In the genomic region with DNA sequence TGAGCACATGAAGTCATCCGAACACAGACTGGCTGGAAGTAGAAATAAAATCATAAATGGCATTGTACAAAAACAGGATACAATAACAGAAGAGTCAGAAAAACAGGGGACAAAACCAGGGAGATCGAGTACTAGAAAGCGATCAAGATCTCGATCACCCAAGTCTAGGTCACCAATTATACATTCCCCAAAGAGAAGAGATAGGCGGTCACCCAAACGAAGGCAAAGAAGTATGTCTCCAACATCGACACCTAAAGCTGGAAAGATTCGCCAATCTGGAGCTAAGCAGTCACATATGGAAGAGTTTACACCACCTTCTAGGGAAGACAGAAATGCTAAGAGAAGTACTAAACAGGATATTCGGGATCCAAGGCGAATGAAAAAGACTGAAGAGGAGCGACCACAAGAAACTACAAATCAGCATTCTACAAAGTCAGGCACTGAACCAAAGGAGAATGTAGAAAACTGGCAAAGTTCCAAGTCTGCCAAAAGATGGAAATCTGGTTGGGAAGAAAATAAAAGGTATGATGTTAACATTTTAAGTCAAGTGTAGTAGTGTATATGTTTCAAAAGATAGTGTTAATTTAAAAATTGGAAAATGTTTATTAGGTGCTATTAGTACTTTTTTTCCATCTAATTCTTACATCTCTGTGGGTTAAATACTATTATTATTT, we compare ENCODE assay signal across 18 cellular contexts. TPM values are rescaled to one million over a fixed set of nuclear protein-coding genes. Genes with fewer than 3 reads are reported as not detected.
DNase-seq lines count a peak whose midpoint lies in the region; ATAC-seq, FAIRE-seq and TF ChIP-seq lines count a peak whose summit lies in the region.
"Had no signal": no experiment of that assay in that cellular context is flagged by ENCODE, and none has a peak within 500 bp of the region (broad histone marks: within the 10 kb centered on the region; RNA-seq: fewer than 3 reads in every experiment).

No MANE protein-coding gene starts in this region.

- no peak for TF ChIP-seq RAD21 in K562 (CRISPR knock-in tag; conservative IDR thresholded peaks at IDR 0.05 in 1 of 2, IDR thresholded peaks at IDR 0.05 in 1 of 2)

- peaks cover 61% of the 10 kb centered on the region in 2 donors for H3K4me1 Mint-ChIP-seq in natural killer cell
- H3K4me1 Mint-ChIP-seq in natural killer cell treated with Interleukin-12 subunit alpha and Interleukin-12 subunit beta and Interleukin-15 and Interleukin-18, amount 100 ng/mL, for 72 hours (ENCODE audit: low read depth in 2 of 2): peaks cover 48 to 62% of the 10 kb centered on the region in 2 donors

- 91% methylated on average over 11 of the region's 11 CpGs for WGBS in K562 (ENCODE audit: insufficient coverage, low coverage, missing lambda C conversion rate)

- no peak for FAIRE-seq in K562 (lab: Jason Lieb, UNC)
- FAIRE-seq: bronchial epithelial cell had no signal

- peaks cover 99% of the 10 kb centered on the region for H3K79me2 ChIP-seq in K562 (ENCODE audit: control insufficient read depth, insufficient read depth, low read length)

- H3K27me3 Mint-ChIP-seq in natural killer cell (ENCODE audit: low read depth in 2 of 2): no peaks in the 10 kb centered on the region
- H3K27me3 Mint-ChIP-seq in natural killer cell treated with Interleukin-12 subunit alpha and Interleukin-12 subunit beta and Interleukin-15 and Interleukin-18, amount 100 ng/mL, for 72 hours: no peaks in the 10 kb centered on the region
- H3K27me3 Mint-ChIP-seq: activated naive CD4-positive, alpha-beta T cell treated with anti-CD3 and anti-CD28 coated beads, Interleukin-2, amount 10 ng/mL, durations not matched to agents 7 days and 5 days had no signal

- in situ Hi-C loops in K562 (cut with MboI): no loop called here

- no peak overlapping the region for H3K9ac ChIP-seq in K562 (ENCODE audit: insufficient read depth in 1 of 2, low read depth in 2 of 2, low read length in 2 of 2)
- H3K9ac ChIP-seq: BLaER1 treated with 17β-estradiol and CSF1 and Interleukin-3, amounts not matched to agents 10 nM and 100 nM; parathyroid adenoma had no signal

- H3K27ac Mint-ChIP-seq in natural killer cell: peak overlapping the region; percentile 76 to 83
- no peak overlapping the region for H3K27ac Mint-ChIP-seq in natural killer cell treated with Interleukin-12 subunit alpha and Interleukin-12 subunit beta and Interleukin-15 and Interleukin-18, amount 100 ng/mL, for 72 hours
- H3K27ac Mint-ChIP-seq: activated naive CD4-positive, alpha-beta T cell treated with anti-CD3 and anti-CD28 coated beads, Interleukin-2, amount 10 ng/mL, durations not matched to agents 7 days and 5 days had no signal

- H4K20me1 ChIP-seq in K562 (replicated peaks; ENCODE audit: control insufficient read depth, insufficient read depth, low read length): peaks cover 12% of the 10 kb centered on the region

- H3K9me3 Mint-ChIP-seq in natural killer cell: no peaks in the 10 kb centered on the region
- H3K9me3 Mint-ChIP-seq in natural killer cell treated with Interleukin-12 subunit alpha and Interleukin-12 subunit beta and Interleukin-15 and Interleukin-18, amount 100 ng/mL, for 72 hours: no peaks in the 10 kb centered on the region
- H3K9me3 Mint-ChIP-seq: activated naive CD4-positive, alpha-beta T cell treated with anti-CD3 and anti-CD28 coated beads, Interleukin-2, amount 10 ng/mL, durations not matched to agents 7 days and 5 days had no signal

- H3K9me3 ChIP-seq in HEK293 (ENCODE audit: control insufficient read depth, insufficient read depth, low read depth, low read length) (no peaks in the 10 kb centered on the region), K562 (replicated peaks; ENCODE audit: control insufficient read depth, insufficient read depth, low read depth, low read length) (0 out of 2 replicates have a peak, but pooled peaks cover 3% of the 10 kb centered on the region)
- H3K9me3 ChIP-seq: esophagus squamous epithelium had no signal

- DNase-seq in natural killer cell: no peak
- no peak for DNase-seq in natural killer cell treated with Interleukin-12 subunit alpha and Interleukin-12 subunit beta and Interleukin-15 and Interleukin-18, amount 100 ng/mL, for 72 hours (ENCODE audit: low spot score)
- DNase-seq in K562 (ENCODE audit: extremely low read depth in 1 of 4, low spot score in 3 of 4): no peak
- DNase-seq in pons (ENCODE audit: low spot score): no peak
- DNase-seq in HuH-7 (ENCODE audit: low spot score): no peak
- no peak for DNase-seq in stimulated activated CD4-positive, alpha-beta T cell treated with anti-CD3 and anti-CD28 coated beads, Interleukin-2, amount 100 ng/mL, for 24 hours
- DNase-seq: activated naive CD4-positive, alpha-beta T cell treated with anti-CD3 and anti-CD28 coated beads, Interleukin-2, amount 10 ng/mL, durations not matched to agents 7 days and 5 days; DMS79 treated with DMSO at 0.1 percent for 48 hours; dorsolateral prefrontal cortex; esophagus squamous epithelium; NCI-H1436; stimulated activated CD4-positive, alpha-beta T cell treated with anti-CD3 and anti-CD28 coated beads, Interleukin-4, amount 100 ng/mL, for 4 hours; stimulated activated CD8-positive, alpha-beta memory T cell treated with anti-CD3 and anti-CD28 coated beads, Interleukin-4, amount 100 ng/mL, for 48 hours had no signal

- H3K36me3 Mint-ChIP-seq in natural killer cell: peaks cover 32% of the 10 kb centered on the region
- H3K36me3 Mint-ChIP-seq in natural killer cell treated with Interleukin-12 subunit alpha and Interleukin-12 subunit beta and Interleukin-15 and Interleukin-18, amount 100 ng/mL, for 72 hours: peaks cover 45% of the 10 kb centered on the region

- H3K27me3 ChIP-seq in K562 (ENCODE audit: control insufficient read depth in 2 of 2, insufficient read depth in 2 of 2, low read length in 2 of 2): no peaks in the 10 kb centered on the region
- H3K27me3 ChIP-seq: BLaER1 treated with 17β-estradiol and CSF1 and Interleukin-3, amounts not matched to agents 10 nM and 100 nM; dorsolateral prefrontal cortex; esophagus squamous epithelium had no signal

- no peak overlapping the region for H3K4me2 ChIP-seq in K562 (ENCODE audit: insufficient read depth, low read length)
- H3K4me2 ChIP-seq: BLaER1 treated with 17β-estradiol and CSF1 and Interleukin-3, amounts not matched to agents 10 nM and 100 nM had no signal

- no peak overlapping the region for H3K27ac ChIP-seq in HEK293 (ENCODE audit: extremely low read depth, low read depth, low read length)
- H3K27ac ChIP-seq in K562 (ENCODE audit: extremely low read depth, low read depth, low read length): no peak overlapping the region
- H3K27ac ChIP-seq: BLaER1 treated with 17β-estradiol and CSF1 and Interleukin-3, amounts not matched to agents 10 nM and 100 nM; dorsolateral prefrontal cortex; esophagus squamous epithelium; parathyroid adenoma had no signal

- ATAC-seq in natural killer cell: no peak
- no peak for ATAC-seq in natural killer cell treated with Interleukin-12 subunit alpha and Interleukin-12 subunit beta and Interleukin-15 and Interleukin-18, amount 100 ng/mL, for 72 hours
- ATAC-seq in K562: no peak
- ATAC-seq: HCT116 had no signal

- H3K36me3 ChIP-seq in HEK293 (ENCODE audit: control insufficient read depth in 2 of 2, insufficient read depth in 1 of 2, low read length in 2 of 2) (peaks cover 7 to 85% of the 10 kb centered on the region in 2 experiments), K562 (ENCODE audit: control insufficient read depth, insufficient read depth, low read length) (peaks cover 98% of the 10 kb centered on the region)

- H3K4me1 ChIP-seq in HEK293 (ENCODE audit: control insufficient read depth, insufficient read depth, low read length) (peaks cover 3% of the 10 kb centered on the region; the same call in 1 of the 2 replicates), K562 (replicated peaks in 1 of 2; ENCODE audit: control insufficient read depth in 2 of 2, insufficient read depth in 2 of 2, low read length in 2 of 2) (peaks cover 0 to 6% of the 10 kb centered on the region in 2 experiments; a peak in 2 of 5 replicates)

- peak; percentile 70 for TF ChIP-seq POLR2A in K562 (conservative IDR thresholded peaks at IDR 0.05)

- POLR2A ChIA-PET in HEK293 (lab: Yijun Ruan, JAX) (no interaction called here), K562 (lab: Yijun Ruan, JAX) (interaction anchor here (1.3 kb wide), 1 partner anchor 10 kb away, joined by 4 read pairs; the partner anchor contains the start of gene PCF11)

- intact Hi-C loops in natural killer cell (cut with micrococcal nuclease) (no loop called here), K562 (cut with micrococcal nuclease) (no loop called here)

- H2AFZ ChIP-seq in K562 (ENCODE audit: low read depth, low read length): no peak overlapping the region
- H2AFZ ChIP-seq: parathyroid adenoma had no signal

- CTCF ChIA-PET in HEK293 (lab: Yijun Ruan, JAX): no interaction called here
- CTCF ChIA-PET in K562 (lab: Yijun Ruan, JAX; ENCODE audit: low intra/inter-chr PET ratio): no interaction called here

- no peaks in the 10 kb centered on the region for H3K9me1 ChIP-seq in K562 (ENCODE audit: control insufficient read depth, insufficient read depth, low read length)

- H3K4me3 ChIP-seq in HEK293 (ENCODE audit: low read depth, low read length): no peak overlapping the region
- no peak overlapping the region for H3K4me3 ChIP-seq in K562
- H3K4me3 ChIP-seq: BLaER1 treated with 17β-estradiol and CSF1 and Interleukin-3, amounts not matched to agents 10 nM and 100 nM; dorsolateral prefrontal cortex; esophagus squamous epithelium had no signal

- no peak overlapping the region for H3K4me3 Mint-ChIP-seq in natural killer cell
- H3K4me3 Mint-ChIP-seq in natural killer cell treated with Interleukin-12 subunit alpha and Interleukin-12 subunit beta and Interleukin-15 and Interleukin-18, amount 100 ng/mL, for 72 hours: no peak overlapping the region
- H3K4me3 Mint-ChIP-seq: activated naive CD4-positive, alpha-beta T cell treated with anti-CD3 and anti-CD28 coated beads, Interleukin-2, amount 10 ng/mL, durations not matched to agents 7 days and 5 days had no signal

- TF ChIP-seq CTCF in natural killer cell (IDR thresholded peaks at IDR 0.05): no peak
- TF ChIP-seq CTCF in HEK293 (tag by site-specific recombination; IDR thresholded peaks at IDR 0.05): no peak
- no peak for TF ChIP-seq CTCF in K562 (IDR thresholded peaks at IDR 0.05 in 2 of 3, conservative IDR thresholded peaks at IDR 0.05 in 1 of 3; ENCODE audit: insufficient read depth in 2 of 3, low read depth in 1 of 3, low read length in 3 of 3)

- no peak for TF ChIP-seq EP300 in K562 (IDR thresholded peaks at IDR 0.05; ENCODE audit: low read length)

- BruUV-seq in K562 (replicated peaks; lab: Mats Ljungman, UMichigan): TSS peak; percentile 0

RNA-seq across cellular contexts. Expression of gene PCF11, which starts 9.4 kb away (rescaled TPM):
- total RNA-seq in natural killer cell (100 to 1,000 TPM; 161 to 190 (median 161) TPM), K562 (2014; rRNA removed) (37.4 and 42.4 TPM in 2 replicates), K562 (2014; rRNA removed; fragmentation: Illumina TruSeq; extraction: Trizol) (63.3 and 71.5 TPM in 2 replicates), K562 (2015; rRNA removed; fragmentation: Illumina TruSeq; extraction: Trizol) (64.1 and 71.8 TPM in 2 replicates), K562 (2021) (48.6 and 54.4 TPM in 2 replicates)
- total RNA-seq in natural killer cell treated with Interleukin-12 subunit alpha and Interleukin-12 subunit beta and Interleukin-15 and Interleukin-18, amount 100 ng/mL, for 72 hours: 10 to 100 TPM; 63.4 to 74.3 TPM
- 149 and 246 TPM in 2 replicates for total RNA-seq in K562 (2011; cell fraction: chromatin; rRNA removed; ENCODE audit: low replicate concordance)
- 121 and 125 TPM in 2 replicates for total RNA-seq in K562 (2011; cell fraction: nucleolus; rRNA removed)
- total RNA-seq in K562 (2011; cell fraction: nucleoplasm; rRNA removed): 244 and 270 TPM in 2 replicates
- polyA plus RNA-seq in K562 (2011; rRNA removed) (91.6 and 104 TPM in 2 replicates), K562 (2014; fragmentation: Illumina TruSeq; extraction: Trizol) (50.1 and 53.9 TPM in 2 replicates), K562 (2014; fragmentation: Nextera tagmentation; extraction: Ambion mirVana) (10 to 100 TPM in 1 of 2 experiments, 1 to 10 TPM in 1; 9.3 to 11.3 TPM), K562 (2014; rRNA removed) (77.6 and 78.0 TPM in 2 replicates)
- 41.1 and 92.3 TPM in 2 replicates for polyA plus RNA-seq in K562 (2011; cell fraction: cytosol; rRNA removed)
- 249 and 310 TPM in 2 replicates for polyA plus RNA-seq in K562 (2011; cell fraction: nucleus; rRNA removed)
- 36.3 and 47.3 TPM in 2 replicates for polyA plus RNA-seq in K562 (2012)
- 93.4 and 117 TPM in 2 replicates for polyA minus RNA-seq in K562 (2011; rRNA and poly(A)+ RNA removed)
- 21.8 and 22.7 TPM in 2 replicates for polyA minus RNA-seq in K562 (2011; cell fraction: cytosol; rRNA and poly(A)+ RNA removed)
- 133 and 206 TPM in 2 replicates for polyA minus RNA-seq in K562 (2011; cell fraction: nucleus; rRNA and poly(A)+ RNA removed)

RNA-seq across cellular contexts. Expression of gene ANKRD42, which starts 27.2 kb away (rescaled TPM):
- total RNA-seq in natural killer cell (10 to 100 TPM; 10.4 to 13.3 (median 11.6) TPM), K562 (2014; rRNA removed) (6.0 and 7.2 TPM in 2 replicates), K562 (2014; rRNA removed; fragmentation: Illumina TruSeq; extraction: Trizol) (4.2 and 4.3 TPM in 2 replicates), K562 (2015; rRNA removed; fragmentation: Illumina TruSeq; extraction: Trizol) (4.1 and 6.4 TPM in 2 replicates), K562 (2021) (6.1 and 6.7 TPM in 2 replicates)
- total RNA-seq in natural killer cell treated with Interleukin-12 subunit alpha and Interleukin-12 subunit beta and Interleukin-15 and Interleukin-18, amount 100 ng/mL, for 72 hours: 10 to 100 TPM in 1 of 2 donors, 1 to 10 TPM in 1; 4.3 to 10.5 TPM
- 3.1 and 7.2 TPM in 2 replicates for total RNA-seq in K562 (2011; cell fraction: chromatin; rRNA removed; ENCODE audit: low replicate concordance)
- 2.5 and 3.6 TPM in 2 replicates for total RNA-seq in K562 (2011; cell fraction: nucleolus; rRNA removed)
- 4.7 and 8.2 TPM in 2 replicates for total RNA-seq in K562 (2011; cell fraction: nucleoplasm; rRNA removed)
- polyA plus RNA-seq in K562 (2011; rRNA removed) (8.2 and 9.1 TPM in 2 replicates), K562 (2014; fragmentation: Illumina TruSeq; extraction: Trizol) (5.3 and 6.6 TPM in 2 replicates), K562 (2014; fragmentation: Nextera tagmentation; extraction: Ambion mirVana) (1 to 10 TPM; 2.8 to 5.5 TPM), K562 (2014; rRNA removed) (7.0 and 8.8 TPM in 2 replicates)
- polyA plus RNA-seq in K562 (2011; cell fraction: cytosol; rRNA removed): 3.1 and 6.0 TPM in 2 replicates
- polyA plus RNA-seq in K562 (2011; cell fraction: nucleus; rRNA removed): 9.4 and 10.3 TPM in 2 replicates
- polyA plus RNA-seq in K562 (2012): 4.4 and 5.3 TPM in 2 replicates
- polyA minus RNA-seq in K562 (2011; rRNA and poly(A)+ RNA removed): 5.0 and 7.3 TPM in 2 replicates
- 2.3 and 2.7 TPM in 2 replicates for polyA minus RNA-seq in K562 (2011; cell fraction: cytosol; rRNA and poly(A)+ RNA removed)
- 4.6 and 5.7 TPM in 2 replicates for polyA minus RNA-seq in K562 (2011; cell fraction: nucleus; rRNA and poly(A)+ RNA removed)

Comparison
In these comparisons a context has a peak if more than half of its experiments do, and no peak if none do; other contexts are left out.
1. H3K27ac Mint-ChIP-seq: peak in natural killer cell (2 of 2); none in natural killer cell treated with Interleukin-12 subunit alpha and Interleukin-12 subunit beta and Interleukin-15 and Interleukin-18, amount 100 ng/mL, for 72 hours (0 of 2).